ENCODE assay signal across 10 cellular contexts in the genomic region with DNA sequence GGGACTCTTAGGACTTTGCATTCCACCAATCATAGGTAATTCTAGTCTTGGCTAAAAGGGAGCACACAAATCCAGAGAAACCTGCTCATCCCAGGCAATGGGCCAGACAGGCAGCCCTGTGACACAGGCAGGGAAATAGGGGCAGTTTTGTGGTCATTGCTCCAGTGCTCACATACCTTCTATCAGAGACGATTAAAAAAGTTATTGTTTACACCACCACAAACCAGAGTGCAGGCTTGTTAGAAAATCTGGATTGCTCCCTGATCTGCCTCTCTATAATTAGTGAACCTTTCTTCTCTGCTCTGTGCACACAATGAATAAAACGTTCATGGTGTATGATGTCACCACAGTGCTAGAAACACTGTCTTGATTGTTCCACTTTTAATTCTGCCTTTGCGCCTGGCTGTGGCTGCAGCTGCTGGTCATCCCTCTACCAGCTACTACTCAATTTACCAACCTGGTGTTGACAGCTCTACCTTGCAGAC.
DNase-seq lines count a peak whose midpoint lies in the region; ATAC-seq and TF ChIP-seq lines count a peak whose summit lies in the region.
"Had no signal": no experiment of that assay in that cellular context is flagged by ENCODE, and none has a peak within 500 bp of the region (broad histone marks: within the 10 kb centered on the region; RNA-seq: fewer than 3 reads in every experiment).

No MANE protein-coding gene starts in this region.

- 41% methylated on average over 3 of the region's 3 CpGs for WGBS in SK-N-SH (ENCODE audit: low lambda C conversion rate)

- no peak overlapping the region for H2AFZ ChIP-seq in SK-N-SH (ENCODE audit: low read depth)

- H3K4me3 ChIP-seq in SK-N-SH (ENCODE audit: low read depth in 2 of 2, low read length in 1 of 2): no peak overlapping the region
- no peak overlapping the region for H3K4me3 ChIP-seq in BE2C (ENCODE audit: low read depth, low read length)

- H3K79me2 ChIP-seq in SK-N-SH (ENCODE audit: insufficient read depth): no peaks in the 10 kb centered on the region

- DNase-seq in NCI-H2107 treated with DMSO at 0.1 percent for 48 hours (lab: John Stamatoyannopoulos, UW; ENCODE audit: unreplicated experiment): peak; percentile 14
- DNase-seq in NCI-H2107 (lab: John Stamatoyannopoulos, UW): no peak
- no peak for DNase-seq in SK-N-SH
- DNase-seq in hippocampal formation (lab: John Stamatoyannopoulos, UW): peak; percentile 69 to 93
- DNase-seq in stimulated activated effector memory CD8-positive, alpha-beta T cell treated with anti-CD3 and anti-CD28 coated beads, Interleukin-12 subunit alpha, Interleukin-12 subunit beta, amount 100 ng/mL, for 72 hours (ENCODE audit: low spot score in 2 of 2): no peak
- DNase-seq in BE2C: no peak
- DNase-seq in SIG-M5 treated with dmso at 0.1 percent for 504 hours (lab: John Stamatoyannopoulos, UW; ENCODE audit: unreplicated experiment): no peak
- DNase-seq: activated CD4-positive, alpha-beta T cell treated with anti-CD3 and anti-CD28 coated beads for 48 hours; NCI-H446 treated with DMSO at 0.1 percent for 48 hours had no signal

- H3F3A ChIP-seq in SK-N-SH (replicated peaks; ENCODE audit: insufficient read depth): no peaks in the 10 kb centered on the region

- TF ChIP-seq CTCF in SK-N-SH (IDR thresholded peaks at IDR 0.05): no peak
- no peak for TF ChIP-seq CTCF in BE2C (IDR thresholded peaks at IDR 0.05; ENCODE audit: low read depth, low read length)

- no peaks in the 10 kb centered on the region for H3K27me3 ChIP-seq in SK-N-SH (ENCODE audit: insufficient read depth)
- H3K27me3 ChIP-seq in BE2C: no peaks in the 10 kb centered on the region; the same call in 1 of the 2 replicates

- POLR2A ChIA-PET in SK-N-SH (lab: Yijun Ruan, JAX): no interaction called here

- no peaks in the 10 kb centered on the region for H3K9me2 ChIP-seq in SK-N-SH

- peak; percentile 37 for ATAC-seq in stimulated activated effector memory CD8-positive, alpha-beta T cell treated with anti-CD3 and anti-CD28 coated beads, Interleukin-12 subunit alpha, Interleukin-12 subunit beta, amount 100 ng/mL, for 72 hours
- no peak for ATAC-seq in HG03571 (IDR thresholded peaks at IDR 0.05; ENCODE audit: unreplicated experiment)

- peak in 1 of 2 experiments; percentile 21; a peak in 1 of 4 replicates for TF ChIP-seq EP300 in SK-N-SH (IDR thresholded peaks at IDR 0.05; ENCODE audit: borderline replicate concordance in 1 of 2, low read depth in 1 of 2, low read length in 1 of 2)

- H3K4me2 ChIP-seq in SK-N-SH: peak overlapping the region; percentile 5; the same call in 1 of the 2 replicates

- no peak for TF ChIP-seq RAD21 in SK-N-SH (IDR thresholded peaks at IDR 0.05; ENCODE audit: low read length)

- H3K4me1 ChIP-seq in SK-N-SH (ENCODE audit: control insufficient read depth in 1 of 2, insufficient read depth in 2 of 2, low read depth in 1 of 2, low read length in 1 of 2) (peaks cover 0 to 13% of the 10 kb centered on the region in 2 experiments; a peak in 1 of 4 replicates), BE2C (no peaks in the 10 kb centered on the region)

- peaks cover 29% of the 10 kb centered on the region for H3K4me1 Mint-ChIP-seq in stimulated activated effector memory CD8-positive, alpha-beta T cell treated with anti-CD3 and anti-CD28 coated beads, Interleukin-12 subunit alpha, Interleukin-12 subunit beta, amount 100 ng/mL, for 72 hours

- peak overlapping the region; percentile 64 for H3K27ac Mint-ChIP-seq in stimulated activated effector memory CD8-positive, alpha-beta T cell treated with anti-CD3 and anti-CD28 coated beads, Interleukin-12 subunit alpha, Interleukin-12 subunit beta, amount 100 ng/mL, for 72 hours

- H3K27ac ChIP-seq in SK-N-SH (ENCODE audit: low read depth in 2 of 2, low read length in 1 of 2): peak overlapping the region; percentile 25 to 54; a peak in 2 of 4 replicates

- no peak overlapping the region for H3K9ac ChIP-seq in SK-N-SH

- no peaks in the 10 kb centered on the region for H4K20me1 ChIP-seq in SK-N-SH (ENCODE audit: insufficient read depth)

- H3K36me3 Mint-ChIP-seq in stimulated activated effector memory CD8-positive, alpha-beta T cell treated with anti-CD3 and anti-CD28 coated beads, Interleukin-12 subunit alpha, Interleukin-12 subunit beta, amount 100 ng/mL, for 72 hours: no peaks in the 10 kb centered on the region

- no peaks in the 10 kb centered on the region for H3K36me3 ChIP-seq in SK-N-SH (replicated peaks in 1 of 2; ENCODE audit: control insufficient read depth in 1 of 2, insufficient read depth in 2 of 2, low read length in 1 of 2)
- no peaks in the 10 kb centered on the region for H3K36me3 ChIP-seq in BE2C

- CTCF ChIA-PET in SK-N-SH (lab: Yijun Ruan, JAX): interaction anchor here (0.8 to 5.1 kb wide), 3 partner anchors 16 to 190 kb away, joined by 3 to 27 read pairs (median 4); no protein-coding TSS in a partner anchor

- H3K9me3 Mint-ChIP-seq in stimulated activated effector memory CD8-positive, alpha-beta T cell treated with anti-CD3 and anti-CD28 coated beads, Interleukin-12 subunit alpha, Interleukin-12 subunit beta, amount 100 ng/mL, for 72 hours: no peaks in the 10 kb centered on the region

- H3K9me3 ChIP-seq in SK-N-SH (no peaks in the 10 kb centered on the region), BE2C (no peaks in the 10 kb centered on the region)

- H3K4me3 Mint-ChIP-seq in stimulated activated effector memory CD8-positive, alpha-beta T cell treated with anti-CD3 and anti-CD28 coated beads, Interleukin-12 subunit alpha, Interleukin-12 subunit beta, amount 100 ng/mL, for 72 hours: peak overlapping the region; percentile 16

TF ChIP-seq in SK-N-SH, 30 proteins besides CTCF, POLR2A, EP300 and RAD21 (continues in another document):
- TF ChIP-seq YY1 (IDR thresholded peaks at IDR 0.05; ENCODE audit: low read depth): no peak
- no peak for TF ChIP-seq SIN3A (IDR thresholded peaks at IDR 0.05; ENCODE audit: borderline replicate concordance, low read depth, low read length)
- TF ChIP-seq, protein P1, sequence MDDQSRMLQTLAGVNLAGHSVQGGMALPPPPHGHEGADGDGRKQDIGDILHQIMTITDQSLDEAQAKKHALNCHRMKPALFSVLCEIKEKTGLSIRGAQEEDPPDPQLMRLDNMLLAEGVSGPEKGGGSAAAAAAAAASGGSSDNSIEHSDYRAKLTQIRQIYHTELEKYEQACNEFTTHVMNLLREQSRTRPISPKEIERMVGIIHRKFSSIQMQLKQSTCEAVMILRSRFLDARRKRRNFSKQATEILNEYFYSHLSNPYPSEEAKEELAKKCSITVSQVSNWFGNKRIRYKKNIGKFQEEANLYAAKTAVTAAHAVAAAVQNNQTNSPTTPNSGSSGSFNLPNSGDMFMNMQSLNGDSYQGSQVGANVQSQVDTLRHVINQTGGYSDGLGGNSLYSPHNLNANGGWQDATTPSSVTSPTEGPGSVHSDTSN (IDR thresholded peaks at IDR 0.05): peak; percentile 81
- TF ChIP-seq RCOR1 (IDR thresholded peaks at IDR 0.05; ENCODE audit: low read length): no peak
- no peak for TF ChIP-seq CHD2 (IDR thresholded peaks at IDR 0.05; ENCODE audit: low read length, partially characterized antibody)
- TF ChIP-seq RXRA (IDR thresholded peaks at IDR 0.05; ENCODE audit: borderline replicate concordance, low read depth): no peak; the same call in 1 of the 2 replicates
- TF ChIP-seq POLR2AphosphoS5 (IDR thresholded peaks at IDR 0.05; ENCODE audit: low read depth, low read length): no peak
- no peak for TF ChIP-seq FOXM1 (IDR thresholded peaks at IDR 0.05; ENCODE audit: low read depth)
- peak; percentile 62; the same call in 1 of the 2 replicates for TF ChIP-seq TEAD4 (IDR thresholded peaks at IDR 0.05; ENCODE audit: borderline replicate concordance, insufficient read depth)
- no peak for TF ChIP-seq MXI1 (IDR thresholded peaks at IDR 0.05; ENCODE audit: low read depth, low read length)
- TF ChIP-seq, protein P2, sequence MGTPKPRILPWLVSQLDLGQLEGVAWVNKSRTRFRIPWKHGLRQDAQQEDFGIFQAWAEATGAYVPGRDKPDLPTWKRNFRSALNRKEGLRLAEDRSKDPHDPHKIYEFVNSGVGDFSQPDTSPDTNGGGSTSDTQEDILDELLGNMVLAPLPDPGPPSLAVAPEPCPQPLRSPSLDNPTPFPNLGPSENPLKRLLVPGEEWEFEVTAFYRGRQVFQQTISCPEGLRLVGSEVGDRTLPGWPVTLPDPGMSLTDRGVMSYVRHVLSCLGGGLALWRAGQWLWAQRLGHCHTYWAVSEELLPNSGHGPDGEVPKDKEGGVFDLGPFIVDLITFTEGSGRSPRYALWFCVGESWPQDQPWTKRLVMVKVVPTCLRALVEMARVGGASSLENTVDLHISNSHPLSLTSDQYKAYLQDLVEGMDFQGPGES (IDR thresholded peaks at IDR 0.05; ENCODE audit: low read depth, low read length): no peak
- TF ChIP-seq, protein P3, sequence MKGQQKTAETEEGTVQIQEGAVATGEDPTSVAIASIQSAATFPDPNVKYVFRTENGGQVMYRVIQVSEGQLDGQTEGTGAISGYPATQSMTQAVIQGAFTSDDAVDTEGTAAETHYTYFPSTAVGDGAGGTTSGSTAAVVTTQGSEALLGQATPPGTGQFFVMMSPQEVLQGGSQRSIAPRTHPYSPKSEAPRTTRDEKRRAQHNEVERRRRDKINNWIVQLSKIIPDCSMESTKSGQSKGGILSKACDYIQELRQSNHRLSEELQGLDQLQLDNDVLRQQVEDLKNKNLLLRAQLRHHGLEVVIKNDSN (IDR thresholded peaks at IDR 0.05; ENCODE audit: borderline replicate concordance, low read depth): no peak
- TF ChIP-seq, protein P4, sequence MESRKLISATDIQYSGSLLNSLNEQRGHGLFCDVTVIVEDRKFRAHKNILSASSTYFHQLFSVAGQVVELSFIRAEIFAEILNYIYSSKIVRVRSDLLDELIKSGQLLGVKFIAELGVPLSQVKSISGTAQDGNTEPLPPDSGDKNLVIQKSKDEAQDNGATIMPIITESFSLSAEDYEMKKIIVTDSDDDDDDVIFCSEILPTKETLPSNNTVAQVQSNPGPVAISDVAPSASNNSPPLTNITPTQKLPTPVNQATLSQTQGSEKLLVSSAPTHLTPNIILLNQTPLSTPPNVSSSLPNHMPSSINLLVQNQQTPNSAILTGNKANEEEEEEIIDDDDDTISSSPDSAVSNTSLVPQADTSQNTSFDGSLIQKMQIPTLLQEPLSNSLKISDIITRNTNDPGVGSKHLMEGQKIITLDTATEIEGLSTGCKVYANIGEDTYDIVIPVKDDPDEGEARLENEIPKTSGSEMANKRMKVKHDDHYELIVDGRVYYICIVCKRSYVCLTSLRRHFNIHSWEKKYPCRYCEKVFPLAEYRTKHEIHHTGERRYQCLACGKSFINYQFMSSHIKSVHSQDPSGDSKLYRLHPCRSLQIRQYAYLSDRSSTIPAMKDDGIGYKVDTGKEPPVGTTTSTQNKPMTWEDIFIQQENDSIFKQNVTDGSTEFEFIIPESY (IDR thresholded peaks at IDR 0.05; ENCODE audit: borderline replicate concordance, low read depth): no peak
- TF ChIP-seq, protein P5, sequence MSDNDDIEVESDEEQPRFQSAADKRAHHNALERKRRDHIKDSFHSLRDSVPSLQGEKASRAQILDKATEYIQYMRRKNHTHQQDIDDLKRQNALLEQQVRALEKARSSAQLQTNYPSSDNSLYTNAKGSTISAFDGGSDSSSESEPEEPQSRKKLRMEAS (IDR thresholded peaks at IDR 0.05; ENCODE audit: low read depth): 0 out of 2 replicates have a peak, but pooled peaks have one; percentile 6

Comparison
In these comparisons a context has a peak if more than half of its experiments do, and no peak if none do; other contexts are left out.
1. DNase-seq: peak in NCI-H2107 treated with DMSO at 0.1 percent for 48 hours (single experiment) and hippocampal formation (2 of 2); none in NCI-H2107 (single experiment), SK-N-SH (single experiment), stimulated activated effector memory CD8-positive, alpha-beta T cell treated with anti-CD3 and anti-CD28 coated beads, Interleukin-12 subunit alpha, Interleukin-12 subunit beta, amount 100 ng/mL, for 72 hours (0 of 2), BE2C (single experiment) and SIG-M5 treated with dmso at 0.1 percent for 504 hours (single experiment).